In the genomic region with DNA sequence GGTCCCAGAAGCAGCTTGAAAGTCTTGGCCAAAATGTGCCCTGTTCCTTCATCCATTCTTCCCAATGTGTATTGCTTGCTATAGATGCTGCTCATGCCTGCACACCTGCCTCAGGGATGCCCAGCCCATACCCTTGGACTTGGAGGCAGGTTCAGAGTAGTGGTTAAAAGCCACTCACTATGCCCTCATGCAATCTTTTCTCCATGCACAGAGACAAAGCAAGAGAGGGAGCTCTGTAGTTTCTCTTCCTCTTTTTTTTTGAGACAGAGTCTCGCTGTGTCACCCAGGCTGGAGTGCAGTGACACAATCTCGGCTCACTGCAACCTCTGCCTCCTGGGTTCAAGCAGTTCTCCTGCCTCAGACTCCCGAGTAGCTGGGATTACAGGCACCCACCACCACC, we compare ENCODE assay signal across 8 cellular contexts.
A peak's percentile ranks its signal among the peaks of the same experiment; 100 is the strongest.
DNase-seq lines count a peak whose midpoint lies in the region; ATAC-seq lines count a peak whose summit lies in the region.

No MANE protein-coding gene starts in this region.

- ATAC-seq in GM18858 (IDR thresholded peaks at IDR 0.05; ENCODE audit: unreplicated experiment) = peak; percentile 95
- ATAC-seq in GM19397 (IDR thresholded peaks at IDR 0.05; ENCODE audit: unreplicated experiment) = peak; percentile 83
- peak; percentile 82 for ATAC-seq in GM21717 (IDR thresholded peaks at IDR 0.05; ENCODE audit: unreplicated experiment)
- ATAC-seq in HG02973 (IDR thresholded peaks at IDR 0.05; ENCODE audit: unreplicated experiment) = peak; percentile 76
- peak; percentile 97 for ATAC-seq in HG03378 (IDR thresholded peaks at IDR 0.05; ENCODE audit: unreplicated experiment)

- peak; percentile 57 for DNase-seq in CD1c-positive myeloid dendritic cell (ENCODE audit: extremely low spot score)
- DNase-seq in NAMALWA (ENCODE audit: low spot score) = peak; percentile 51
- peak; percentile 71 for DNase-seq in germinal center (ENCODE audit: low spot score)

Comparison
In these comparisons a context has a peak if more than half of its experiments do, and no peak if none do; other contexts are left out.
1. Peak in every context shown above with its lines: DNase-seq and ATAC-seq.